9 cellular contexts compared by ENCODE assay signal in the genomic region with DNA sequence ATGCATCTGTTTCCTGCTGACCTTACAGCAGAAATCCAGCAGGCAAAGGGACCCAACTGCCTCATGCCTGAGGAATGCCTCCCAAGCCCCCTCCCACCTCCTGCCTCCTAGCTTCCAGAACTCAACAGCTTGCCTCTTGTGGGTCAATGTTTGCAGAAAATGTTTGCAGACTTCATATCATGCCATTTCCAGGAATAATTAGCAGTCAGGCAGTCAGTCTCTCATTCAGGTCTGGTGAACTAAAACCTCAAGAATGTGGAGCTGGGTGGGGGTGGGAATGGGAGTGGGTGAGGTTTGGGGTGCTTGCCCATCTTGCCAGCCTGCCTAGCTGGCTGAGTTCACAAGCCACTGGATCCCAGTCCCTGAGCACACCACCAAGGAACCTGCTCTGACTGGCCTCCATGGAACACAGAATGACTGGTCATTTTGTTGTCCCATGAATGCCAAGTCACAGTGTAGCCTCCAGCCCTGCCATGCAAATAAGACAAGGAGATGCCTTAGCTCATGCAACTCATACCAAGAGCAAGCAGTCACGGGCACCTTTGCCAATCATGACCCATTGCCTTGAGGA. TPM values are rescaled to one million over a fixed set of nuclear protein-coding genes. Genes with fewer than 3 reads are reported as not detected.
A peak's percentile ranks its signal among the peaks of the same experiment; 100 is the strongest.
DNase-seq lines count a peak whose midpoint lies in the region; ATAC-seq and TF ChIP-seq lines count a peak whose summit lies in the region.
"Had no signal": no experiment of that assay in that cellular context is flagged by ENCODE, and none has a peak within 500 bp of the region (broad histone marks: within the 10 kb centered on the region; RNA-seq: fewer than 3 reads in every experiment).

No MANE protein-coding gene starts in this region.

- TF ChIP-seq CTCF in Panc1 (IDR thresholded peaks at IDR 0.05) = no peak
- TF ChIP-seq CTCF in psoas muscle (IDR thresholded peaks at IDR 0.05) = no peak
- TF ChIP-seq CTCF in uterus (IDR thresholded peaks at IDR 0.05) = no peak

- no TSS peak for BruUV-seq in Panc1 (replicated peaks; lab: Mats Ljungman, UMichigan)

- ATAC-seq in Panc1 (peak; percentile 74), psoas muscle (peak; percentile 76 to 89 (median 87))
- ATAC-seq in stimulated activated effector memory CD8-positive, alpha-beta T cell treated with anti-CD3 and anti-CD28 coated beads, Interleukin-12 subunit alpha, Interleukin-12 subunit beta, amount 100 ng/mL, for 72 hours = no peak

- H3K36me3 Mint-ChIP-seq in stimulated activated effector memory CD8-positive, alpha-beta T cell treated with anti-CD3 and anti-CD28 coated beads, Interleukin-12 subunit alpha, Interleukin-12 subunit beta, amount 100 ng/mL, for 72 hours = no peaks in the 10 kb centered on the region

- H3K4me3 Mint-ChIP-seq in stimulated activated effector memory CD8-positive, alpha-beta T cell treated with anti-CD3 and anti-CD28 coated beads, Interleukin-12 subunit alpha, Interleukin-12 subunit beta, amount 100 ng/mL, for 72 hours = no peak overlapping the region

- intact Hi-C loops in Panc1 (cut with micrococcal nuclease; ENCODE audit: unreplicated experiment) = no loop called here
- intact Hi-C loops in psoas muscle (cut with DNase I) = no loop called here
- intact Hi-C loops in uterus (cut with DNase I; ENCODE audit: low total_unique reads) = no loop called here

- no peaks in the 10 kb centered on the region for H3K36me3 ChIP-seq in GM23248 (ENCODE audit: low read depth)
- no peaks in the 10 kb centered on the region for H3K36me3 ChIP-seq in Panc1 (ENCODE audit: control insufficient read depth, insufficient read depth, low read length)
- H3K36me3 ChIP-seq in psoas muscle (ENCODE audit: insufficient read depth in 1 of 2, low read depth in 1 of 2) = no peaks in the 10 kb centered on the region
- no peaks in the 10 kb centered on the region for H3K36me3 ChIP-seq in uterus

- H3K27me3 ChIP-seq in GM23248 (replicated peaks; ENCODE audit: insufficient read depth) (no peaks in the 10 kb centered on the region), Panc1 (ENCODE audit: control insufficient read depth, insufficient read depth, low read length) (no peaks in the 10 kb centered on the region), psoas muscle (ENCODE audit: insufficient read depth in 3 of 3, low read length in 2 of 3) (no peaks in the 10 kb centered on the region), uterus (no peaks in the 10 kb centered on the region)

- H3K9me3 Mint-ChIP-seq in stimulated activated effector memory CD8-positive, alpha-beta T cell treated with anti-CD3 and anti-CD28 coated beads, Interleukin-12 subunit alpha, Interleukin-12 subunit beta, amount 100 ng/mL, for 72 hours = no peaks in the 10 kb centered on the region

- CTCF ChIA-PET in Panc1 (lab: Charles Lee) = interaction anchor here (0.6 kb wide), 1 partner anchor 1358 kb away, joined by 6 read pairs; no protein-coding TSS in a partner anchor

- in situ Hi-C loops in GM23248 (cut with MboI) (no loop called here), Panc1 (cut with HindIII; ENCODE audit: low pct_unique_long_range_greater_than_20kb, low sequenced_read_pairs) (no loop called here)

- H3K9me3 ChIP-seq in GM23248 (ENCODE audit: low read depth) = no peaks in the 10 kb centered on the region
- no peaks in the 10 kb centered on the region for H3K9me3 ChIP-seq in Panc1 (ENCODE audit: control insufficient read depth, insufficient read depth, low read depth, low read length)
- H3K9me3 ChIP-seq in psoas muscle = no peaks in the 10 kb centered on the region
- no peaks in the 10 kb centered on the region for H3K9me3 ChIP-seq in uterus

- H4K20me1 ChIP-seq in GM23248 (ENCODE audit: insufficient read depth) = no peaks in the 10 kb centered on the region

- POLR2A ChIA-PET in Panc1 (lab: Charles Lee) = no interaction called here

- peaks cover 14% of the 10 kb centered on the region for H3F3A ChIP-seq in GM23248 (ENCODE audit: insufficient read depth)

- H3K79me2 ChIP-seq in GM23248 (ENCODE audit: insufficient read depth) = no peaks in the 10 kb centered on the region

- no peak overlapping the region for H3K27ac Mint-ChIP-seq in stimulated activated effector memory CD8-positive, alpha-beta T cell treated with anti-CD3 and anti-CD28 coated beads, Interleukin-12 subunit alpha, Interleukin-12 subunit beta, amount 100 ng/mL, for 72 hours

- H3K4me2 ChIP-seq in GM23248 (ENCODE audit: unreplicated experiment) = peak overlapping the region; percentile 63

- H3K27ac ChIP-seq in GM23248 (peak overlapping the region; percentile 92), Panc1 (ENCODE audit: low read length) (no peak overlapping the region), psoas muscle (peak overlapping the region; percentile 76), uterus (no peak overlapping the region)

- H3K9ac ChIP-seq in GM23248 = peak overlapping the region; percentile 71

- 0% methylated on average over 1 of the region's 1 CpG; no CpG with 5 or more reads in 1 of the 2 experiments for WGBS in GM23248 (ENCODE audit: low coverage in 1 of 2, low lambda C conversion rate in 2 of 2, missing lambda C conversion rate in 2 of 2), 2 experiments
- 23 to 75% (median 55%) methylated on average over 1 of the region's 1 CpG for WGBS in psoas muscle, 3 donors

- H3K4me3 ChIP-seq in GM23248 (peak overlapping the region; percentile 54), Panc1 (ENCODE audit: low read depth in 2 of 2, low read length in 2 of 2) (no peak overlapping the region), psoas muscle (no peak overlapping the region), uterus (no peak overlapping the region)

- peaks cover 6% of the 10 kb centered on the region for H3K4me1 Mint-ChIP-seq in stimulated activated effector memory CD8-positive, alpha-beta T cell treated with anti-CD3 and anti-CD28 coated beads, Interleukin-12 subunit alpha, Interleukin-12 subunit beta, amount 100 ng/mL, for 72 hours

- peaks cover 24% of the 10 kb centered on the region for H3K4me1 ChIP-seq in GM23248 (ENCODE audit: insufficient read depth)
- H3K4me1 ChIP-seq in Panc1 (ENCODE audit: control insufficient read depth, insufficient read depth, low read length) = no peaks in the 10 kb centered on the region
- no peaks in the 10 kb centered on the region for H3K4me1 ChIP-seq in psoas muscle
- no peaks in the 10 kb centered on the region for H3K4me1 ChIP-seq in uterus

- DNase-seq in GM23248 (peak; percentile 84), Panc1 (ENCODE audit: low read depth, low spot score) (peak; percentile 41), fibroblast of gingiva (ENCODE audit: low read depth) (peak; percentile 67), psoas muscle (peak; percentile 12 to 55), SKM-1 treated with dmso at 0.1 percent for 144 hours (lab: John Stamatoyannopoulos, UW; ENCODE audit: unreplicated experiment) (no peak), hippocampal formation (lab: John Stamatoyannopoulos, UW) (no peak), uterus (no peak)
- DNase-seq in stimulated activated effector memory CD8-positive, alpha-beta T cell treated with anti-CD3 and anti-CD28 coated beads, Interleukin-12 subunit alpha, Interleukin-12 subunit beta, amount 100 ng/mL, for 72 hours (ENCODE audit: low spot score in 2 of 2) = no peak

- no peaks in the 10 kb centered on the region for H3K9me2 ChIP-seq in GM23248 (ENCODE audit: insufficient read depth)

- no peak overlapping the region for H2AFZ ChIP-seq in GM23248

- TF ChIP-seq POLR2A in uterus (IDR thresholded peaks at IDR 0.05) = no peak

RNA-seq across cellular contexts. Expression of gene PLAC1, which starts 12.1 kb away (rescaled TPM):
- 0.63 TPM in 1 of 2 replicates, not detected in the other for total RNA-seq in GM23248 (2014; rRNA removed; shearing (Covaris generic))
- polyA plus RNA-seq in GM23248 (2016; fragmentation: Nextera tagmentation; extraction: Ambion mirVana) = not detected in 2 replicates
- 0.51 TPM for total RNA-seq in Panc1 (2021; ENCODE audit: unreplicated experiment)
- 0.27 TPM for polyA plus RNA-seq in Panc1 (2012; ENCODE audit: insufficient read length)
- 1 to 10 TPM in 1 of 4 donors, under 1 TPM in 2, not detected in 1; 0.32 to 3.0 (median 0.34) TPM for total RNA-seq in psoas muscle
- polyA plus RNA-seq in psoas muscle = under 1 TPM in 2 of 3 donors, not detected in 1; 0.13 to 0.14 TPM
- total RNA-seq in uterus = 1 to 10 TPM in 1 of 4 donors, not detected in 3; 1.9 TPM
- polyA plus RNA-seq: neural cell had no signal

Comparison
In these comparisons a context has a peak if more than half of its experiments do, and no peak if none do; other contexts are left out.
1. DNase-seq: peak in GM23248 (single experiment), Panc1 (single experiment), fibroblast of gingiva (single experiment) and psoas muscle (2 of 2); none in SKM-1 treated with dmso at 0.1 percent for 144 hours (single experiment), hippocampal formation (0 of 2), uterus (0 of 2) and stimulated activated effector memory CD8-positive, alpha-beta T cell treated with anti-CD3 and anti-CD28 coated beads, Interleukin-12 subunit alpha, Interleukin-12 subunit beta, amount 100 ng/mL, for 72 hours (0 of 2).
2. H3K27ac ChIP-seq: peak in GM23248 (single experiment) and psoas muscle (single experiment); none in Panc1 (single experiment) and uterus (0 of 2).